Comparison of ENCODE assay signal across 19 cellular contexts in genomic region chr2:214128040-214128439, GRCh38.
DNase-seq lines count a peak whose midpoint lies in the region; ATAC-seq, FAIRE-seq and TF ChIP-seq lines count a peak whose summit lies in the region.
"Had no signal": no experiment of that assay in that cellular context is flagged by ENCODE, and none has a peak within 500 bp of the region (broad histone marks: within the 10 kb centered on the region; RNA-seq: fewer than 3 reads in every experiment).

No MANE protein-coding gene starts in this region.

- peak overlapping the region; percentile 90 for H3K27ac Mint-ChIP-seq in MCF 10A (ENCODE audit: low read depth, unreplicated experiment)
- no peak overlapping the region for H3K27ac Mint-ChIP-seq in activated naive CD8-positive, alpha-beta T cell treated with anti-CD3 and anti-CD28 coated beads, Interleukin-2, amount 50 U/mL, for 24 hours
- H3K27ac Mint-ChIP-seq: T-cell had no signal

- H3K36me3 Mint-ChIP-seq in MCF 10A (ENCODE audit: insufficient read depth, unreplicated experiment): no peaks in the 10 kb centered on the region
- H3K36me3 Mint-ChIP-seq in activated naive CD8-positive, alpha-beta T cell treated with anti-CD3 and anti-CD28 coated beads, Interleukin-2, amount 50 U/mL, for 24 hours (ENCODE audit: low read depth): no peaks in the 10 kb centered on the region
- H3K36me3 Mint-ChIP-seq: T-cell had no signal

- BruUV-seq in MCF 10A (replicated peaks; lab: Mats Ljungman, UMichigan) (no TSS peak), HepG2 (replicated peaks; lab: Mats Ljungman, UMichigan) (no TSS peak)

- DNase-seq in MCF 10A (ENCODE audit: unreplicated experiment) (no peak), breast epithelium (ENCODE audit: low spot score in 2 of 2) (no peak), adipocyte (ENCODE audit: low read depth) (no peak), HepG2 (ENCODE audit: low spot score) (no peak)
- DNase-seq in activated naive CD8-positive, alpha-beta T cell treated with anti-CD3 and anti-CD28 coated beads, Interleukin-2, amount 50 U/mL, for 24 hours: no peak
- DNase-seq: 8988T, COR-L47, Kasumi-1, NCI-H1417, NCI-H2029, NCI-H2171 treated with DMSO at 0.1 percent for 48 hours, NCI-H510A, RPMI8226, T-cell had no signal

- no peaks in the 10 kb centered on the region for H3K9me3 ChIP-seq in breast epithelium
- H3K9me3 ChIP-seq in adipocyte (ENCODE audit: control insufficient read depth, low read length): no peaks in the 10 kb centered on the region
- H3K9me3 ChIP-seq in iPS-20b (ENCODE audit: insufficient read depth, low read depth, low read length): no peaks in the 10 kb centered on the region
- H3K9me3 ChIP-seq in HepG2 (ENCODE audit: low read length): no peaks in the 10 kb centered on the region
- H3K9me3 ChIP-seq: SJSA1 had no signal

- H3K4me1 Mint-ChIP-seq in MCF 10A (ENCODE audit: insufficient read depth, unreplicated experiment): peaks cover 30% of the 10 kb centered on the region
- H3K4me1 Mint-ChIP-seq in activated naive CD8-positive, alpha-beta T cell treated with anti-CD3 and anti-CD28 coated beads, Interleukin-2, amount 50 U/mL, for 24 hours: no peaks in the 10 kb centered on the region
- H3K4me1 Mint-ChIP-seq: T-cell had no signal

- TF ChIP-seq POLR2A in breast epithelium (IDR thresholded peaks at IDR 0.05): no peak
- no peak for TF ChIP-seq POLR2A in HepG2 (IDR thresholded peaks at IDR 0.05; ENCODE audit: insufficient read depth in 1 of 2, low read depth in 2 of 2, low read length in 2 of 2)

- ATAC-seq in HepG2 (no peak), GM18520 (IDR thresholded peaks at IDR 0.05; ENCODE audit: unreplicated experiment) (no peak), GM21360 (IDR thresholded peaks at IDR 0.05; ENCODE audit: unreplicated experiment) (no peak)
- ATAC-seq in activated naive CD8-positive, alpha-beta T cell treated with anti-CD3 and anti-CD28 coated beads, Interleukin-2, amount 50 U/mL, for 24 hours: no peak
- ATAC-seq: T-cell had no signal

- no peak overlapping the region for H3K4me2 ChIP-seq in HepG2 (ENCODE audit: low read depth, low read length)

- TF ChIP-seq RAD21 in HepG2 (CRISPR knock-in tag; IDR thresholded peaks at IDR 0.05): no peak

- no peaks in the 10 kb centered on the region for H3K4me1 ChIP-seq in breast epithelium
- H3K4me1 ChIP-seq in adipocyte (ENCODE audit: control insufficient read depth, insufficient read depth, low read length): peaks cover 32% of the 10 kb centered on the region
- peaks cover 38% of the 10 kb centered on the region for H3K4me1 ChIP-seq in iPS-20b (ENCODE audit: insufficient read depth, low read length)
- no peaks in the 10 kb centered on the region for H3K4me1 ChIP-seq in HepG2 (ENCODE audit: insufficient read depth, low read length)
- H3K4me1 ChIP-seq: SJSA1 had no signal

- in situ Hi-C loops in HepG2 (cut with HindIII; ENCODE audit: extremely low pct_ligation_motif_present, low pct_unique_long_range_greater_than_20kb): no loop called here

- 0% methylated on average over 1 of the region's 1 CpG for WGBS in HepG2 (ENCODE audit: low lambda C conversion rate)

- TF ChIP-seq CTCF in MCF 10A (IDR thresholded peaks at IDR 0.05; ENCODE audit: unreplicated experiment) (no peak), breast epithelium (IDR thresholded peaks at IDR 0.05) (no peak), HepG2 (CRISPR knock-in tag; IDR thresholded peaks at IDR 0.05) (no peak)

- intact Hi-C loops in MCF 10A (cut with micrococcal nuclease) (no loop called here), breast epithelium (cut with DNase I; ENCODE audit: low total_unique reads) (no loop called here), HepG2 (cut with micrococcal nuclease; ENCODE audit: unreplicated experiment) (no loop called here)

- no peaks in the 10 kb centered on the region for H3K27me3 Mint-ChIP-seq in MCF 10A (ENCODE audit: insufficient read depth, unreplicated experiment)
- H3K27me3 Mint-ChIP-seq in activated naive CD8-positive, alpha-beta T cell treated with anti-CD3 and anti-CD28 coated beads, Interleukin-2, amount 50 U/mL, for 24 hours: no peaks in the 10 kb centered on the region
- H3K27me3 Mint-ChIP-seq: T-cell had no signal

- H3K4me3 ChIP-seq in breast epithelium (no peak overlapping the region), adipocyte (ENCODE audit: low read length) (peak overlapping the region; percentile 3), iPS-20b (ENCODE audit: low read length) (peak overlapping the region; percentile 32; the same call in 1 of the 2 replicates), HepG2 (replicated peaks in 1 of 3; ENCODE audit: insufficient read depth in 1 of 3, low read depth in 2 of 3, low read length in 3 of 3) (no peak overlapping the region)
- H3K4me3 ChIP-seq: SJSA1 had no signal

- no peak overlapping the region for H2AFZ ChIP-seq in HepG2 (ENCODE audit: low read length)

- POLR2A ChIA-PET in MCF 10A (lab: Yijun Ruan, JAX) (interaction anchor here (0.6 to 1.3 kb wide), 4 partner anchors 11 to 502 kb away, joined by 3 to 4 read pairs (median 3); no protein-coding TSS in a partner anchor), HepG2 (lab: Yijun Ruan, JAX) (no interaction called here)

- peaks cover 13% of the 10 kb centered on the region for H3K9me3 Mint-ChIP-seq in MCF 10A (ENCODE audit: unreplicated experiment)
- H3K9me3 Mint-ChIP-seq in activated naive CD8-positive, alpha-beta T cell treated with anti-CD3 and anti-CD28 coated beads, Interleukin-2, amount 50 U/mL, for 24 hours: peaks cover 4% of the 10 kb centered on the region

- CTCF ChIA-PET in MCF 10A (lab: Yijun Ruan, JAX) (no interaction called here), HepG2 (lab: Yijun Ruan, JAX; ENCODE audit: low intra/inter-chr PET ratio, low total read pairs) (no interaction called here)

- H3K4me3 Mint-ChIP-seq in MCF 10A (ENCODE audit: unreplicated experiment): peak overlapping the region; percentile 30
- H3K4me3 Mint-ChIP-seq in activated naive CD8-positive, alpha-beta T cell treated with anti-CD3 and anti-CD28 coated beads, Interleukin-2, amount 50 U/mL, for 24 hours: no peak overlapping the region
- H3K4me3 Mint-ChIP-seq: T-cell had no signal

- H4K20me1 ChIP-seq in HepG2 (ENCODE audit: insufficient read depth, low read length): no peaks in the 10 kb centered on the region

- no peaks in the 10 kb centered on the region for H3K36me3 ChIP-seq in breast epithelium
- no peaks in the 10 kb centered on the region for H3K36me3 ChIP-seq in adipocyte (ENCODE audit: control insufficient read depth, insufficient read depth, low read length, severe bottlenecking)
- no peaks in the 10 kb centered on the region; the same call in 1 of the 2 replicates for H3K36me3 ChIP-seq in iPS-20b (ENCODE audit: insufficient read depth, low read depth, low read length)
- H3K36me3 ChIP-seq in HepG2 (replicated peaks in 1 of 2; ENCODE audit: control insufficient read depth in 1 of 2, insufficient read depth in 2 of 2, low read length in 2 of 2): no peaks in the 10 kb centered on the region
- H3K36me3 ChIP-seq: SJSA1 had no signal

- H3K9ac ChIP-seq in adipocyte (ENCODE audit: low read length) (peak overlapping the region; percentile 52), iPS-20b (ENCODE audit: low read depth, low read length) (peak overlapping the region; percentile 60; the same call in 1 of the 2 replicates), HepG2 (ENCODE audit: insufficient read depth, low read depth, low read length) (no peak overlapping the region)

- H3K27ac ChIP-seq in breast epithelium: no peak overlapping the region
- peak overlapping the region; percentile 81 for H3K27ac ChIP-seq in iPS-20b (ENCODE audit: low read length)
- H3K27ac ChIP-seq in HepG2 (ENCODE audit: extremely low read length, insufficient read depth, low read length): no peak overlapping the region
- H3K27ac ChIP-seq: C4-2B, SJSA1 had no signal

- H3K27me3 ChIP-seq in breast epithelium (no peaks in the 10 kb centered on the region), adipocyte (replicated peaks; ENCODE audit: control insufficient read depth, insufficient read depth, low read length) (no peaks in the 10 kb centered on the region), iPS-20b (ENCODE audit: insufficient read depth, low read length) (no peaks in the 10 kb centered on the region), HepG2 (ENCODE audit: control insufficient read depth in 1 of 2, insufficient read depth in 2 of 2, low read length in 2 of 2) (no peaks in the 10 kb centered on the region)
- H3K27me3 ChIP-seq: SJSA1 had no signal

- no peak for TF ChIP-seq EP300 in HepG2 (IDR thresholded peaks at IDR 0.05; ENCODE audit: low read depth in 2 of 2, low read length in 2 of 2)
- TF ChIP-seq EP300 in HepG2 (CRISPR knock-in tag; IDR thresholded peaks at IDR 0.05; ENCODE audit: borderline replicate concordance): no peak

- no peak for FAIRE-seq in HepG2 (lab: Jason Lieb, UNC)

- H3K79me2 ChIP-seq in HepG2 (ENCODE audit: insufficient read depth, low read length): no peaks in the 10 kb centered on the region

TF ChIP-seq in HepG2, 621 proteins besides CTCF, POLR2A, EP300 and RAD21:
- TF ChIP-seq MTA3 (CRISPR knock-in tag; IDR thresholded peaks at IDR 0.05): no peak

Comparison
In these comparisons a context has a peak if more than half of its experiments do, and no peak if none do; other contexts are left out.
1. H3K4me3 ChIP-seq: peak in adipocyte (single experiment) and iPS-20b (single experiment); none in breast epithelium (0 of 3) and HepG2 (0 of 3).